Comparison of ENCODE assay signal across 9 cellular contexts in the genomic region with DNA sequence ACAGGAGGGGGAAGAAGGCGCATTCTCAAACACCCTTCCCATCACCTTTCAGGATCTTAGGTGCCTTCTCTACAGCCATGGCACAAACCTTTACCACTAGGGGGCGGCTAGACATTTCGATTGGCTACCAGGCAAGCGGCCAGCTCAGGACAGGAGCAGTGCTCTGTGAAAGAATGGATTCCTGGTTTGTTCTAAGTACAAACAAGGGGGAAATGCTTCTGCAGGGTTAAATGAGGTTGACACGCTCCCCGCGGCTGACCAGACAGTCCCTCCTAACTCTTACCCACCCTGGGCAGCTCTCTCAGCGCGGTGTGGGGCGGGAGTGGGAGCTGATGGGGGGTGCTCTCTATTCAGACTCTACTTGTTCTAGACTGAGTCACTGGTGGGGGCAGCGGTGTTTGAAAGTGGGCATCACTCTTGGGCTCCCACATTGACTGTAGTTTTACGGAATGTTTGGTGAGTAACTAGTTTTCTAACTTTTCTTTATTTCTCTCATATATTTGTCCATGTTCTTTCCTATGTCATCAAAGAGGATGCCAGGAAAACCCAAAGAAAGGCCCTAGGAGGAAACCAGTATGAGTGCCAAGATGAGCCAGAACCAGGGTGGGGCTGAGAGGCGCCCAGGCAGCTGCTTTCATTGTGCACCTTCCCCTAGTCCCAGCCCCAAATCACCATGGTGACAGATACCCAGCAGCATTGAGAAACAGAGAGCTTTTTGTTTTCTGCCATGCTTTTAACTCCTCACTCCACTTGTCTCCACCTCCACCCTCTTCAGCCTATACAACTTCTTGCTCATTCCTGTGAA.
DNase-seq lines count a peak whose midpoint lies in the region; ATAC-seq and TF ChIP-seq lines count a peak whose summit lies in the region.
"Had no signal": no experiment of that assay in that cellular context is flagged by ENCODE, and none has a peak within 500 bp of the region (broad histone marks: within the 10 kb centered on the region; RNA-seq: fewer than 3 reads in every experiment).

No MANE protein-coding gene starts in this region.

- H3K4me1 Mint-ChIP-seq in T-helper 17 cell, result no peaks in the 10 kb centered on the region

- H3K4me3 ChIP-seq in BE2C (ENCODE audit: low read depth, low read length), result no peak overlapping the region
- peak overlapping the region; percentile 33 for H3K4me3 ChIP-seq in coronary artery
- H3K4me3 ChIP-seq: skin epidermis had no signal

- H3K9me3 ChIP-seq in BE2C, result no peaks in the 10 kb centered on the region
- no peaks in the 10 kb centered on the region for H3K9me3 ChIP-seq in T-helper 17 cell (ENCODE audit: control insufficient read depth, low read length, poor library complexity, severe bottlenecking)

- no peak overlapping the region for H3K4me3 Mint-ChIP-seq in T-helper 17 cell

- no peak overlapping the region for H3K27ac ChIP-seq in coronary artery
- H3K27ac ChIP-seq: skin epidermis had no signal

- DNase-seq in BE2C (peak; percentile 77), NCI-H187 treated with DMSO at 0.1 percent for 48 hours (lab: John Stamatoyannopoulos, UW) (peak; percentile 25), T-helper 17 cell (peak in 1 of 3 donors; percentile 12), coronary artery (ENCODE audit: low spot score) (no peak), left lobe of liver (ENCODE audit: low spot score) (peak; percentile 75)
- peak; percentile 25 to 30 for DNase-seq in stimulated activated CD4-positive, alpha-beta T cell treated with anti-CD3 and anti-CD28 coated beads, Interleukin-4, amount 100 ng/mL, for 48 hours (ENCODE audit: low read depth in 2 of 2)

- TF ChIP-seq CTCF in BE2C (IDR thresholded peaks at IDR 0.05; ENCODE audit: low read depth, low read length) (peak; percentile 86), coronary artery (IDR thresholded peaks at IDR 0.05) (peak; percentile 30)

- no peaks in the 10 kb centered on the region for H3K36me3 ChIP-seq in BE2C

- no peak overlapping the region for H3K27ac Mint-ChIP-seq in T-helper 17 cell

- no peaks in the 10 kb centered on the region for H3K4me1 ChIP-seq in BE2C

- ATAC-seq in GM18867 (IDR thresholded peaks at IDR 0.05; ENCODE audit: unreplicated experiment) (peak; percentile 98), HG03025 (IDR thresholded peaks at IDR 0.05; ENCODE audit: low FRiP score, unreplicated experiment) (peak; percentile 90), T-helper 17 cell (peak; percentile 61), left lobe of liver (peak; percentile 99)

- no peaks in the 10 kb centered on the region for H3K27me3 ChIP-seq in BE2C

- peaks cover 55% of the 10 kb centered on the region for H3K27me3 Mint-ChIP-seq in T-helper 17 cell

- peaks cover 3% of the 10 kb centered on the region for H3K36me3 Mint-ChIP-seq in T-helper 17 cell (ENCODE audit: low read depth)
